In the genomic region with DNA sequence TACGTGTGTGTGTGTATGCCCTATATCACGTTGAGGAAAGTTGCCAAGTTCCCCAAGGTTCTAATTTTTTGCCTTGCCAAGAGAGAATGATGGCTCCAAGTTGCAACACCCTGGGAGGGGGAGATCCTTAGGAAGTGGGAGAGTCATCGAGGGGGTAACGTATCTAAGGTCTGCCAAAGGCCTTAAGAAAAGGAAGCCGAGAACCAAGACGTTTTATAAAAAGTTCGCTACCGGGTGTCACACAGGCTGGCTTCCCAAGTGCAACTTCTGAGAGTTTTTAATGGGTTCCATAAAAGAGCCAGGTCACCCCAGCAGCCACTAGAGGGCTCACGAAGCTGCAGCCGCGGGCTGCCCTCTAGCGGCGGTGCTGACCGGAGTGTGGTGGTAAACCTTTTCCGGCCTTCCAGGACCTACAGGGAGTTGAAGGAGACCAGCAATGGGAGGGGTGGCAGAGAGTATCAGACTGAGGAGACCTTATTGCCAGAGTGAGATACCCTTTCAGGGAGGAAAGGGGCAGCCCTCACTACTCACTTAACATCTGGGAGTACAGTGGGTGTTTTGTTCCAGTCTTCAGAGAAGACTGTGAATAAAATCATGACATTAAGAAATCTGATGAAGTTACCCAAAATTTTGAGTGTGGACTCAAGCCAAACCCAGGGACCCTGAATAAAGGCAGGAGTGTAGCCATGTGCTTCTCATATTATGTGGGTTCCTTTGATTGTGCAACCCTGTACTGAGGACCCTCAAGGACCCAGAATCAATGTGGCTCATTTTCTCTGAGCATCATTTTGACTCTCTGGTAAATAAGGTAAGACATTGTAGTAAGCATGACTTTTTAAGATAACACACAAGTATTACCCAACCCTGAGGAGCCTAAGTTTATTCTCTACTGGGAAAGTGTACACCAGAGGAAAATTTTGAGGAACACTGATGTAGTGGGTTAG, we compare ENCODE assay signal across 8 cellular contexts. TPM values are rescaled to one million over a fixed set of nuclear protein-coding genes. Genes with fewer than 3 reads are reported as not detected.
DNase-seq lines count a peak whose midpoint lies in the region; ATAC-seq, FAIRE-seq and TF ChIP-seq lines count a peak whose summit lies in the region.

No MANE protein-coding gene starts in this region.

- no peaks in the 10 kb centered on the region for H3K36me3 ChIP-seq in GM23338 (ENCODE audit: insufficient read depth)

- peak overlapping the region; percentile 56 for H3K4me3 ChIP-seq in GM23338
- peak overlapping the region; percentile 53 for H3K4me3 ChIP-seq in fibroblast of the aortic adventitia (ENCODE audit: low read depth, low read length)

- H3K27ac Mint-ChIP-seq in GM23338 (peak overlapping the region; percentile 97), neural crest cell (ENCODE audit: unreplicated experiment) (peak overlapping the region; percentile 88)
- peak overlapping the region; percentile 94 to 98 for H3K27ac Mint-ChIP-seq in stimulated activated naive CD8-positive, alpha-beta T cell treated with anti-CD3 and anti-CD28 coated beads, Interleukin-15, amount 100 ng/mL, for 72 hours

- peak overlapping the region; percentile 96 for H3K27ac ChIP-seq in GM23338 (ENCODE audit: low read depth)

- H3K36me3 Mint-ChIP-seq in GM23338 (ENCODE audit: low read depth) = peaks cover 3% of the 10 kb centered on the region; the same call in 1 of the 3 replicates
- no peaks in the 10 kb centered on the region for H3K36me3 Mint-ChIP-seq in neural crest cell (ENCODE audit: low read depth)

- peaks cover 27% of the 10 kb centered on the region for H3K4me1 ChIP-seq in GM23338 (ENCODE audit: insufficient read depth)

- H3K27me3 Mint-ChIP-seq in GM23338 (ENCODE audit: insufficient read depth, low read depth, poor library complexity) (peaks cover 12% of the 10 kb centered on the region), neural crest cell (ENCODE audit: low read depth) (no peaks in the 10 kb centered on the region)
- H3K27me3 Mint-ChIP-seq in stimulated activated naive CD8-positive, alpha-beta T cell treated with anti-CD3 and anti-CD28 coated beads, Interleukin-15, amount 100 ng/mL, for 72 hours = no peaks in the 10 kb centered on the region

- peak; percentile 93 for DNase-seq in ELR (ENCODE audit: low read depth)
- peak; percentile 96 for DNase-seq in GM23338 (ENCODE audit: low spot score)
- peak; percentile 97 to 98 for DNase-seq in Kasumi-1 (lab: John Stamatoyannopoulos, UW)
- peak; percentile 86 for DNase-seq in RCC 7860 (ENCODE audit: low spot score)
- peak; percentile 79 for DNase-seq in activated T-helper 1 cell treated with Interleukin-2 at 50 U/mL for 16 hours (ENCODE audit: low read depth)
- peak; percentile 89 for DNase-seq in fibroblast of the aortic adventitia (ENCODE audit: low read depth)
- DNase-seq in neural crest cell (ENCODE audit: low read depth, low spot score) = peak; percentile 78
- DNase-seq in stimulated activated naive CD8-positive, alpha-beta T cell treated with anti-CD3 and anti-CD28 coated beads, Interleukin-15, amount 100 ng/mL, for 72 hours = peak; percentile 84 to 89

- peaks cover 27% of the 10 kb centered on the region for H3K4me1 Mint-ChIP-seq in GM23338
- H3K4me1 Mint-ChIP-seq in neural crest cell = peaks cover 35% of the 10 kb centered on the region
- peaks cover 21% of the 10 kb centered on the region for H3K4me1 Mint-ChIP-seq in stimulated activated naive CD8-positive, alpha-beta T cell treated with anti-CD3 and anti-CD28 coated beads, Interleukin-15, amount 100 ng/mL, for 72 hours

- ATAC-seq in GM23338 = peak; percentile 65
- peak; percentile 77 for ATAC-seq in stimulated activated naive CD8-positive, alpha-beta T cell treated with anti-CD3 and anti-CD28 coated beads, Interleukin-15, amount 100 ng/mL, for 72 hours

- H3K4me3 Mint-ChIP-seq in GM23338 (peak overlapping the region; percentile 98), neural crest cell (peak overlapping the region; percentile 94)
- H3K4me3 Mint-ChIP-seq in stimulated activated naive CD8-positive, alpha-beta T cell treated with anti-CD3 and anti-CD28 coated beads, Interleukin-15, amount 100 ng/mL, for 72 hours = peak overlapping the region; percentile 84 to 92

- H3K9me3 Mint-ChIP-seq in GM23338 = no peaks in the 10 kb centered on the region
- peaks cover 5% of the 10 kb centered on the region for H3K9me3 Mint-ChIP-seq in neural crest cell
- no peaks in the 10 kb centered on the region for H3K9me3 Mint-ChIP-seq in stimulated activated naive CD8-positive, alpha-beta T cell treated with anti-CD3 and anti-CD28 coated beads, Interleukin-15, amount 100 ng/mL, for 72 hours

- H3F3A ChIP-seq in GM23338 (replicated peaks; ENCODE audit: low read depth) = peaks cover 5% of the 10 kb centered on the region; the same call in 1 of the 2 replicates

- H4K20me1 ChIP-seq in GM23338 (replicated peaks; ENCODE audit: insufficient read depth) = no peaks in the 10 kb centered on the region

- H3K79me2 ChIP-seq in GM23338 (replicated peaks; ENCODE audit: insufficient read depth) = peaks cover 19% of the 10 kb centered on the region

- H3K4me2 ChIP-seq in GM23338 = peak overlapping the region; percentile 76

- peak; percentile 63 for FAIRE-seq in RCC 7860 (lab: Jason Lieb, UNC)

- H3K9me2 ChIP-seq in GM23338 (ENCODE audit: insufficient read depth) = no peaks in the 10 kb centered on the region

- TF ChIP-seq CTCF in GM23338 (conservative IDR thresholded peaks at IDR 0.05; ENCODE audit: low read depth in 2 of 2) = peak; percentile 100
- peak; percentile 100 for TF ChIP-seq CTCF in fibroblast of the aortic adventitia (IDR thresholded peaks at IDR 0.05; ENCODE audit: insufficient read depth, low read length)
- TF ChIP-seq CTCF in neural crest cell (conservative IDR thresholded peaks at IDR 0.05) = peak; percentile 100

- H3K27me3 ChIP-seq in GM23338 (ENCODE audit: insufficient read depth) = no peaks in the 10 kb centered on the region

- peak overlapping the region; percentile 26; the same call in 1 of the 2 replicates for H2AFZ ChIP-seq in GM23338

TF ChIP-seq in GM23338, 12 proteins besides CTCF, POLR2A, EP300 and RAD21 (continues in another document):
- TF ChIP-seq, protein P1, sequence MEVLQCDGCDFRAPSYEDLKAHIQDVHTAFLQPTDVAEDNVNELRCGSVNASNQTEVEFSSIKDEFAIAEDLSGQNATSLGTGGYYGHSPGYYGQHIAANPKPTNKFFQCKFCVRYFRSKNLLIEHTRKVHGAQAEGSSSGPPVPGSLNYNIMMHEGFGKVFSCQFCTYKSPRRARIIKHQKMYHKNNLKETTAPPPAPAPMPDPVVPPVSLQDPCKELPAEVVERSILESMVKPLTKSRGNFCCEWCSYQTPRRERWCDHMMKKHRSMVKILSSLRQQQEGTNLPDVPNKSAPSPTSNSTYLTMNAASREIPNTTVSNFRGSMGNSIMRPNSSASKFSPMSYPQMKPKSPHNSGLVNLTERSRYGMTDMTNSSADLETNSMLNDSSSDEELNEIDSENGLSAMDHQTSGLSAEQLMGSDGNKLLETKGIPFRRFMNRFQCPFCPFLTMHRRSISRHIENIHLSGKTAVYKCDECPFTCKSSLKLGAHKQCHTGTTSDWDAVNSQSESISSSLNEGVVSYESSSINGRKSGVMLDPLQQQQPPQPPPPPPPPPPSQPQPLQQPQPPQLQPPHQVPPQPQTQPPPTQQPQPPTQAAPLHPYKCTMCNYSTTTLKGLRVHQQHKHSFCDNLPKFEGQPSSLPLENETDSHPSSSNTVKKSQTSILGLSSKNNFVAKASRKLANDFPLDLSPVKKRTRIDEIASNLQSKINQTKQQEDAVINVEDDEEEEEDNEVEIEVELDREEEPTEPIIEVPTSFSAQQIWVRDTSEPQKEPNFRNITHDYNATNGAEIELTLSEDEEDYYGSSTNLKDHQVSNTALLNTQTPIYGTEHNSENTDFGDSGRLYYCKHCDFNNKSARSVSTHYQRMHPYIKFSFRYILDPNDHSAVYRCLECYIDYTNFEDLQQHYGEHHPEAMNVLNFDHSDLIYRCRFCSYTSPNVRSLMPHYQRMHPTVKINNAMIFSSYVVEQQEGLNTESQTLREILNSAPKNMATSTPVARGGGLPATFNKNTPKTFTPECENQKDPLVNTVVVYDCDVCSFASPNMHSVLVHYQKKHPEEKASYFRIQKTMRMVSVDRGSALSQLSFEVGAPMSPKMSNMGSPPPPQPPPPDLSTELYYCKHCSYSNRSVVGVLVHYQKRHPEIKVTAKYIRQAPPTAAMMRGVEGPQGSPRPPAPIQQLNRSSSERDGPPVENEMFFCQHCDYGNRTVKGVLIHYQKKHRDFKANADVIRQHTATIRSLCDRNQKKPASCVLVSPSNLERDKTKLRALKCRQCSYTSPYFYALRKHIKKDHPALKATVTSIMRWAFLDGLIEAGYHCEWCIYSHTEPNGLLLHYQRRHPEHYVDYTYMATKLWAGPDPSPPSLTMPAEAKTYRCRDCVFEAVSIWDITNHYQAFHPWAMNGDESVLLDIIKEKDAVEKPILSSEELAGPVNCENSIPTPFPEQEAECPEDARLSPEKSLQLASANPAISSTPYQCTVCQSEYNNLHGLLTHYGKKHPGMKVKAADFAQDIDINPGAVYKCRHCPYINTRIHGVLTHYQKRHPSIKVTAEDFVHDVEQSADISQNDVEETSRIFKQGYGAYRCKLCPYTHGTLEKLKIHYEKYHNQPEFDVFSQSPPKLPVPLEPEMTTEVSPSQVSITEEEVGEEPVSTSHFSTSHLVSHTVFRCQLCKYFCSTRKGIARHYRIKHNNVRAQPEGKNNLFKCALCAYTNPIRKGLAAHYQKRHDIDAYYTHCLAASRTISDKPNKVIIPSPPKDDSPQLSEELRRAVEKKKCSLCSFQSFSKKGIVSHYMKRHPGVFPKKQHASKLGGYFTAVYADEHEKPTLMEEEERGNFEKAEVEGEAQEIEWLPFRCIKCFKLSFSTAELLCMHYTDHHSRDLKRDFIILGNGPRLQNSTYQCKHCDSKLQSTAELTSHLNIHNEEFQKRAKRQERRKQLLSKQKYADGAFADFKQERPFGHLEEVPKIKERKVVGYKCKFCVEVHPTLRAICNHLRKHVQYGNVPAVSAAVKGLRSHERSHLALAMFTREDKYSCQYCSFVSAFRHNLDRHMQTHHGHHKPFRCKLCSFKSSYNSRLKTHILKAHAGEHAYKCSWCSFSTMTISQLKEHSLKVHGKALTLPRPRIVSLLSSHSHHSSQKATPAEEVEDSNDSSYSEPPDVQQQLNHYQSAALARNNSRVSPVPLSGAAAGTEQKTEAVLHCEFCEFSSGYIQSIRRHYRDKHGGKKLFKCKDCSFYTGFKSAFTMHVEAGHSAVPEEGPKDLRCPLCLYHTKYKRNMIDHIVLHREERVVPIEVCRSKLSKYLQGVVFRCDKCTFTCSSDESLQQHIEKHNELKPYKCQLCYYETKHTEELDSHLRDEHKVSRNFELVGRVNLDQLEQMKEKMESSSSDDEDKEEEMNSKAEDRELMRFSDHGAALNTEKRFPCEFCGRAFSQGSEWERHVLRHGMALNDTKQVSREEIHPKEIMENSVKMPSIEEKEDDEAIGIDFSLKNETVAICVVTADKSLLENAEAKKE (CRISPR knock-in tag; IDR thresholded peaks at IDR 0.05) = 0 out of 2 replicates have a peak, but pooled peaks have one; percentile 27
- TF ChIP-seq CREB1 (CRISPR knock-in tag; IDR thresholded peaks at IDR 0.05; ENCODE audit: low read depth) (peak; percentile 73), ZNF114 (CRISPR knock-in tag; IDR thresholded peaks at IDR 0.05) (peak; percentile 51; the same call in 1 of the 2 replicates)

RNA-seq across cellular contexts. Expression of a gene that starts 2.5 kb away (rescaled TPM):
- 33.6 TPM in 2 replicates for total RNA-seq in GM23338 (2014; rRNA removed; shearing (Covaris generic))
- polyA plus RNA-seq in GM23338 (2016; fragmentation: Nextera tagmentation; extraction: Ambion mirVana) = 15.8 and 17.6 TPM in 2 replicates
- 4.1 and 9.5 TPM in 2 replicates for total RNA-seq in fibroblast of the aortic adventitia (ENCODE audit: low replicate concordance)
- total RNA-seq in neural crest cell = 57.2 and 61.2 TPM in 2 replicates

Comparison
In these comparisons a context has a peak if more than half of its experiments do, and no peak if none do; other contexts are left out.
1. Peak in every context shown above with its lines: DNase-seq, ATAC-seq, H3K4me3 ChIP-seq and H3K27ac ChIP-seq.